Comparison of ENCODE assay signal across 18 cellular contexts in the genomic region with DNA sequence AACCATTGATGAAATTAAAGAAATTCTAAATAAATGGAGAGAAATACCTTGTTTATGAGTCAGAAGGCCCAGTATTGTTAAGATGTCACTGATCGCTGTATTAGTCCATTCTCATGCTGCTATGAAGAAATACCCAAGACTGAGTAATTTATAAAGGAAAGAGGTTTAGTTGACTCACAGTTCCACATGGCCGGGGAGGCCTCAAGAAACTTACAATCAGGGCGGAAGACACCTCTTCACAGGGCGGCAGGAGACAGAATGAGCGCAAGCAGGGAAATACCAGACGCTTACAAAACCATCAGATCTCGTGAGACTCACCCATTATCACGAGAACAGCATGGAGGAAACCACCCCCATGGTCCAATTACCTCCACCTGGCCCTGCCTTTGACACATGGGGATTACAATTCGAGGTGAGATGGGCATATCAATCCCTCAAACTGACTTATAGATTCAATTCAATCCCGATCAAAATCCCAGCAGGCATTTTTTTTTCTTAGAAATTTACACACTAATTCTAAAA.
DNase-seq lines count a peak whose midpoint lies in the region; ATAC-seq, FAIRE-seq and TF ChIP-seq lines count a peak whose summit lies in the region.
"Had no signal": no experiment of that assay in that cellular context is flagged by ENCODE, and none has a peak within 500 bp of the region (broad histone marks: within the 10 kb centered on the region; RNA-seq: fewer than 3 reads in every experiment).

No MANE protein-coding gene starts in this region.

- no peaks in the 10 kb centered on the region for H4K20me1 ChIP-seq in GM23248 (ENCODE audit: insufficient read depth)
- no peaks in the 10 kb centered on the region for H4K20me1 ChIP-seq in mammary epithelial cell (ENCODE audit: insufficient read depth, low read length)
- no peaks in the 10 kb centered on the region for H4K20me1 ChIP-seq in osteoblast (ENCODE audit: insufficient read depth, low read length)
- H4K20me1 ChIP-seq: BLaER1 had no signal

- H3K4me3 ChIP-seq in GM23248 (no peak overlapping the region), mammary epithelial cell (replicated peaks in 1 of 3; ENCODE audit: insufficient read depth in 1 of 3, low read depth in 2 of 3, low read length in 3 of 3) (no peak overlapping the region), osteoblast (ENCODE audit: insufficient read depth, low read length) (no peak overlapping the region)
- H3K4me3 ChIP-seq: BLaER1, HAP-1, Peyer's patch, SJSA1 had no signal

- in situ Hi-C loops in GM23248 (cut with MboI) = no loop called here
- in situ Hi-C loops in mammary epithelial cell (cut with MboI; ENCODE audit: low sequenced_read_pairs in 2 of 2) = no loop called here

- H3K9me2 ChIP-seq in GM23248 (ENCODE audit: insufficient read depth) = no peaks in the 10 kb centered on the region

- H3K79me2 ChIP-seq in GM23248 (ENCODE audit: insufficient read depth) = no peaks in the 10 kb centered on the region
- H3K79me2 ChIP-seq in mammary epithelial cell (ENCODE audit: insufficient read depth, low read length) = no peaks in the 10 kb centered on the region
- H3K79me2 ChIP-seq in osteoblast (ENCODE audit: insufficient read depth, low read length) = no peaks in the 10 kb centered on the region

- H3K9ac ChIP-seq in GM23248 (no peak overlapping the region), mammary epithelial cell (ENCODE audit: insufficient read depth, low read length) (no peak overlapping the region)
- H3K9ac ChIP-seq: BLaER1 had no signal

- no peaks in the 10 kb centered on the region for H3F3A ChIP-seq in GM23248 (ENCODE audit: insufficient read depth)

- H3K27me3 ChIP-seq in GM23248 (replicated peaks; ENCODE audit: insufficient read depth) (no peaks in the 10 kb centered on the region; the same call in none of the 2 replicates), mammary epithelial cell (ENCODE audit: insufficient read depth, low read length) (no peaks in the 10 kb centered on the region), osteoblast (ENCODE audit: insufficient read depth, low read length) (no peaks in the 10 kb centered on the region)
- H3K27me3 ChIP-seq: BLaER1, Peyer's patch had no signal

- peak; percentile 16 for DNase-seq in GM23248
- no peak for DNase-seq in HTR-8/SVneo (ENCODE audit: insufficient read length, low spot score)
- DNase-seq in mammary epithelial cell = peak; percentile 71
- peak; percentile 68 for DNase-seq in osteoblast (ENCODE audit: insufficient read length, low spot score, missing footprints)
- DNase-seq in left colon = no peak
- DNase-seq: CD8-positive, alpha-beta memory T cell; EL; MV-4-11; NCI-H1417 treated with DMSO at 0.1 percent for 48 hours; NCI-H2029 treated with DMSO at 0.1 percent for 48 hours; NCI-H524; Peyer's patch; SW 1271 had no signal

- no peak overlapping the region for H3K4me2 ChIP-seq in GM23248 (ENCODE audit: unreplicated experiment)
- no peak overlapping the region for H3K4me2 ChIP-seq in mammary epithelial cell (ENCODE audit: insufficient read depth, low read depth, low read length)
- no peak overlapping the region for H3K4me2 ChIP-seq in osteoblast (ENCODE audit: insufficient read depth, low read length)
- H3K4me2 ChIP-seq: BLaER1 had no signal

- no peak overlapping the region for H3K27ac ChIP-seq in GM23248
- peak overlapping the region; percentile 40 for H3K27ac ChIP-seq in mammary epithelial cell (ENCODE audit: insufficient read depth, low read depth, low read length)
- no peak overlapping the region for H3K27ac ChIP-seq in osteoblast (ENCODE audit: low read depth, low read length)
- H3K27ac ChIP-seq: BLaER1, Peyer's patch, SJSA1 had no signal

- H3K4me1 ChIP-seq in GM23248 (ENCODE audit: insufficient read depth) (no peaks in the 10 kb centered on the region), mammary epithelial cell (ENCODE audit: insufficient read depth, low read length) (peaks cover 31% of the 10 kb centered on the region), osteoblast (ENCODE audit: insufficient read depth, low read length) (no peaks in the 10 kb centered on the region)
- H3K4me1 ChIP-seq: HAP-1, Peyer's patch, SJSA1 had no signal

- H3K9me3 ChIP-seq in GM23248 (ENCODE audit: low read depth) = no peaks in the 10 kb centered on the region
- H3K9me3 ChIP-seq in mammary epithelial cell (replicated peaks; ENCODE audit: insufficient read depth, low read length) = peaks cover 10% of the 10 kb centered on the region
- H3K9me3 ChIP-seq in osteoblast (ENCODE audit: low read depth, low read length) = no peaks in the 10 kb centered on the region
- H3K9me3 ChIP-seq: BLaER1, HAP-1, Peyer's patch, SJSA1 had no signal

- no TSS peak for BruUV-seq in mammary epithelial cell (replicated peaks; lab: Mats Ljungman, UMichigan)

- dilution Hi-C loops in mammary epithelial cell (cut with HindIII; ENCODE audit: low sequenced_read_pairs) = loop anchor here (5.0 kb wide), 1 partner anchor 35 kb away; no protein-coding TSS in a partner anchor

- 36 to 41% methylated on average over 10 of the region's 10 CpGs for WGBS in GM23248 (ENCODE audit: low coverage in 1 of 2, low lambda C conversion rate in 2 of 2, missing lambda C conversion rate in 2 of 2), 2 experiments
- 66% methylated on average over 10 of the region's 10 CpGs for WGBS in mammary epithelial cell (ENCODE audit: low coverage, missing lambda C conversion rate)

- ATAC-seq in left colon = no peak
- ATAC-seq in HG03520 (IDR thresholded peaks at IDR 0.05; ENCODE audit: unreplicated experiment) = no peak
- ATAC-seq in GM18868 (IDR thresholded peaks at IDR 0.05; ENCODE audit: unreplicated experiment) = no peak

- intact Hi-C loops in mammary epithelial cell (cut with micrococcal nuclease) = no loop called here
- intact Hi-C loops in left colon (cut with DNase I, micrococcal nuclease) = no loop called here

- CTCF ChIA-PET in mammary epithelial cell (lab: Charles Lee; ENCODE audit: low non-redundant PET) = no interaction called here

- no peak overlapping the region for H2AFZ ChIP-seq in GM23248
- no peak overlapping the region for H2AFZ ChIP-seq in mammary epithelial cell (ENCODE audit: low read depth, low read length)
- no peak overlapping the region for H2AFZ ChIP-seq in osteoblast (ENCODE audit: low read length)

- FAIRE-seq in HTR-8/SVneo (lab: Jason Lieb, UNC) = peak; percentile 23

- H3K36me3 ChIP-seq in GM23248 (ENCODE audit: low read depth) (no peaks in the 10 kb centered on the region), mammary epithelial cell (ENCODE audit: insufficient read depth, low read length) (no peaks in the 10 kb centered on the region), osteoblast (ENCODE audit: insufficient read depth, low read length) (no peaks in the 10 kb centered on the region)
- H3K36me3 ChIP-seq: BLaER1, HAP-1, Peyer's patch, SJSA1 had no signal

- no peak for TF ChIP-seq CTCF in mammary epithelial cell (conservative IDR thresholded peaks at IDR 0.05 in 1 of 2, IDR thresholded peaks at IDR 0.05 in 1 of 2; ENCODE audit: extremely low read depth in 1 of 2, insufficient read depth in 1 of 2, low read depth in 1 of 2, low read length in 2 of 2)
- no peak for TF ChIP-seq CTCF in osteoblast (IDR thresholded peaks at IDR 0.05; ENCODE audit: extremely low read depth, low read depth, low read length)

Comparison
In these comparisons a context has a peak if more than half of its experiments do, and no peak if none do; other contexts are left out.
1. DNase-seq: peak in GM23248 (single experiment), mammary epithelial cell (single experiment) and osteoblast (single experiment); none in HTR-8/SVneo (single experiment) and left colon (0 of 2).